In the genomic region with DNA sequence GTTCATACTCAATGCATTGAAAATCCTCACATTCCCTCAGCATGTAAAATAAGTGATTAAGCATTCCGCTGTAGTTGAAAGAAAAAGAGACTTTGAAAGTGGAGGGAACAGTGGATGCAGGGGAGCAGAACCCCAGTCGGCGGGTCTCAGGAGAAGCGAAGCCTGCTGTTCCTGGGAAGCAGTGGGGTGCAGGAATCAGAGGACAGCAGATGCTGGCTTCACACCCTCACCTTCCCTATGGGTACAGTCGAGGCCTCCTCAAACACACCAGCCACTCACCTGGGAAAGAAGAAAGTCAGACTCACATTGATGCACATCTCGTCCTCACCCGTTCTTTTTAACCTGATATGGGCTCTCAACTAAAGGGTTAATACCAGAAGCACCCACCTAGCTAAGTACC, we compare ENCODE assay signal across 15 cellular contexts. TPM values are rescaled to one million over a fixed set of nuclear protein-coding genes. Genes with fewer than 3 reads are reported as not detected.
"Had no signal": no experiment of that assay in that cellular context is flagged by ENCODE, and none has a peak within 500 bp of the region (broad histone marks: within the 10 kb centered on the region; RNA-seq: fewer than 3 reads in every experiment).

No MANE protein-coding gene starts in this region.

- H3K36me3 Mint-ChIP-seq: activated naive CD8-positive, alpha-beta T cell had no signal

- H3K4me3 Mint-ChIP-seq: activated B cell treated with CpG ODN at 0.5 μM for 24 hours; activated CD4-positive, alpha-beta T cell treated with anti-CD3 and anti-CD28 coated beads, Interleukin-2, amount 10 ng/mL, durations not matched to agents 24 days and 14 days; activated CD8-positive, alpha-beta T cell treated with anti-CD3 and anti-CD28 coated beads, Interleukin-2, amount 10 ng/mL, durations not matched to agents 7 days and 5 days; activated naive CD8-positive, alpha-beta T cell; naive thymus-derived CD4-positive, alpha-beta T cell had no signal

- H3K4me3 ChIP-seq: dorsolateral prefrontal cortex had no signal

- ATAC-seq: activated CD8-positive, alpha-beta T cell treated with anti-CD3 and anti-CD28 coated beads, Interleukin-2, amount 10 ng/mL, durations not matched to agents 7 days and 5 days; left lobe of liver; naive thymus-derived CD4-positive, alpha-beta T cell had no signal

- H3K9me3 Mint-ChIP-seq: activated B cell treated with CpG ODN at 0.5 μM for 24 hours; activated CD4-positive, alpha-beta T cell treated with anti-CD3 and anti-CD28 coated beads, Interleukin-2, amount 10 ng/mL, durations not matched to agents 24 days and 14 days had no signal

- H3K27ac ChIP-seq: dorsolateral prefrontal cortex had no signal

- DNase-seq: activated B cell treated with CpG ODN at 0.5 μM for 24 hours; activated CD4-positive, alpha-beta T cell treated with anti-CD3 and anti-CD28 coated beads, Interleukin-2, amount 10 ng/mL, durations not matched to agents 24 days and 14 days; activated CD8-positive, alpha-beta T cell treated with anti-CD3 and anti-CD28 coated beads, Interleukin-2, amount 10 ng/mL, durations not matched to agents 7 days and 5 days; activated gamma-delta T cell treated with Interleukin-2 at 50 U/mL for 16 hours; amniotic stem cell; dorsolateral prefrontal cortex; hippocampal formation; mammary epithelial cell; naive thymus-derived CD4-positive, alpha-beta T cell; retina; stimulated activated CD4-positive, alpha-beta T cell treated with anti-CD3 and anti-CD28 coated beads, Interleukin-4, amount 100 ng/mL, for 24 hours; stimulated activated naive CD4-positive, alpha-beta T cell treated with Interleukin-2 at 50 U/mL for 16 hours had no signal

- H3K27ac Mint-ChIP-seq: activated B cell treated with CpG ODN at 0.5 μM for 24 hours; activated CD4-positive, alpha-beta T cell treated with anti-CD3 and anti-CD28 coated beads, Interleukin-2, amount 10 ng/mL, durations not matched to agents 24 days and 14 days; activated CD8-positive, alpha-beta T cell treated with anti-CD3 and anti-CD28 coated beads, Interleukin-2, amount 10 ng/mL, durations not matched to agents 7 days and 5 days; activated naive CD8-positive, alpha-beta T cell had no signal

RNA-seq across cellular contexts. Expression of a gene that starts 38.2 kb away (rescaled TPM):
- total RNA-seq: activated B cell treated with CpG ODN at 0.5 μM for 24 hours; activated CD4-positive, alpha-beta T cell treated with anti-CD3 and anti-CD28 coated beads, Interleukin-2, amount 10 ng/mL, durations not matched to agents 24 days and 14 days; activated CD8-positive, alpha-beta T cell treated with anti-CD3 and anti-CD28 coated beads, Interleukin-2, amount 10 ng/mL, durations not matched to agents 7 days and 5 days; T-helper 2 cell treated with Interferon-gamma antibody and Interleukin-4, amounts not matched to agents 100 ng/mL and 5 ng/mL, for 36 hours had no signal
- polyA plus RNA-seq: naive thymus-derived CD4-positive, alpha-beta T cell had no signal

RNA-seq across cellular contexts. Expression of a gene that starts 38.3 kb away (rescaled TPM):
- total RNA-seq: activated B cell treated with CpG ODN at 0.5 μM for 24 hours; activated CD4-positive, alpha-beta T cell treated with anti-CD3 and anti-CD28 coated beads, Interleukin-2, amount 10 ng/mL, durations not matched to agents 24 days and 14 days; activated CD8-positive, alpha-beta T cell treated with anti-CD3 and anti-CD28 coated beads, Interleukin-2, amount 10 ng/mL, durations not matched to agents 7 days and 5 days; T-helper 2 cell treated with Interferon-gamma antibody and Interleukin-4, amounts not matched to agents 100 ng/mL and 5 ng/mL, for 36 hours had no signal
- polyA plus RNA-seq: naive thymus-derived CD4-positive, alpha-beta T cell had no signal
